9 cellular contexts compared by ENCODE assay signal in genomic region chr16:68022278-68022727, GRCh38. TPM values are rescaled to one million over a fixed set of nuclear protein-coding genes. Genes with fewer than 3 reads are reported as not detected.
DNase-seq lines count a peak whose midpoint lies in the region; ATAC-seq and TF ChIP-seq lines count a peak whose summit lies in the region.
"Had no signal": no experiment of that assay in that cellular context is flagged by ENCODE, and none has a peak within 500 bp of the region (broad histone marks: within the 10 kb centered on the region; RNA-seq: fewer than 3 reads in every experiment).

No MANE protein-coding gene starts in this region.

- no peak overlapping the region for H2BK15ac ChIP-seq in mesenchymal stem cell (ENCODE audit: low read depth, poor library complexity, severe bottlenecking)

- H3K4me1 ChIP-seq in mesenchymal stem cell (ENCODE audit: control insufficient read depth, insufficient read depth, low read depth, low read length) = peaks cover 11% of the 10 kb centered on the region
- peaks cover 3% of the 10 kb centered on the region in 2 donors for H3K4me1 ChIP-seq in uterus

- peak overlapping the region; percentile 98 for H3K9ac ChIP-seq in mesenchymal stem cell (ENCODE audit: low read length)

- H3K27ac ChIP-seq in mesenchymal stem cell (ENCODE audit: low read length, poor library complexity, severe bottlenecking) (no peak overlapping the region), uterus (peak overlapping the region; percentile 82 to 83)

- peak overlapping the region; percentile 67 for H3K4me2 ChIP-seq in mesenchymal stem cell (ENCODE audit: low read length, poor library complexity, severe bottlenecking)

- H3K4me1 Mint-ChIP-seq in MCF 10A (ENCODE audit: insufficient read depth, unreplicated experiment) = peaks cover 5% of the 10 kb centered on the region

- no peak overlapping the region for H2BK12ac ChIP-seq in mesenchymal stem cell (ENCODE audit: low read length in 2 of 2)

- peak overlapping the region in 1 of 2 experiments; percentile 39 for H3K14ac ChIP-seq in mesenchymal stem cell (ENCODE audit: low read length in 2 of 2)

- H3K9me3 Mint-ChIP-seq in MCF 10A (ENCODE audit: unreplicated experiment) = no peaks in the 10 kb centered on the region

- H3K27me3 ChIP-seq in mesenchymal stem cell (ENCODE audit: control insufficient read depth in 1 of 2, insufficient read depth in 1 of 2, low read length in 2 of 2) = no peaks in the 10 kb centered on the region
- H3K27me3 ChIP-seq in uterus = no peaks in the 10 kb centered on the region

- H3K4me3 ChIP-seq in GM12875 (ENCODE audit: low read depth, low read length) (peak overlapping the region; percentile 60), mesenchymal stem cell (ENCODE audit: insufficient read depth in 1 of 2, low read depth in 1 of 2, low read length in 2 of 2) (peak overlapping the region; percentile 88 to 98), uterus (peak overlapping the region; percentile 66 to 69)

- peak overlapping the region; percentile 94 for H3K4me3 Mint-ChIP-seq in MCF 10A (ENCODE audit: unreplicated experiment)

- peak; percentile 11 for ATAC-seq in HG03571 (IDR thresholded peaks at IDR 0.05; ENCODE audit: unreplicated experiment)

- CTCF ChIA-PET in MCF 10A (lab: Yijun Ruan, JAX) = interaction anchor here (0.6 to 1.4 kb wide), 8 partner anchors 17 to 475 kb away, joined by 3 to 6 read pairs (median 3); no protein-coding TSS in a partner anchor

- no peak overlapping the region for H2AK5ac ChIP-seq in mesenchymal stem cell (ENCODE audit: low read length, severe bottlenecking)

- peak overlapping the region; percentile 72 to 90 for H3K4ac ChIP-seq in mesenchymal stem cell (ENCODE audit: low read depth in 1 of 2, low read length in 2 of 2)

- TF ChIP-seq CTCF in GM12875 (IDR thresholded peaks at IDR 0.05; ENCODE audit: borderline replicate concordance, insufficient read depth, low read depth, low read length) (no peak), MCF 10A (IDR thresholded peaks at IDR 0.05; ENCODE audit: unreplicated experiment) (no peak), uterus (IDR thresholded peaks at IDR 0.05) (no peak)

- no TSS peak for BruUV-seq in MCF 10A (replicated peaks; lab: Mats Ljungman, UMichigan)

- H3K36me3 ChIP-seq in mesenchymal stem cell (ENCODE audit: control insufficient read depth in 1 of 2, insufficient read depth in 2 of 2, low read depth in 1 of 2, low read length in 2 of 2) = peaks cover 3 to 24% of the 10 kb centered on the region in 2 experiments
- H3K36me3 ChIP-seq in uterus = no peaks in the 10 kb centered on the region

- intact Hi-C loops in MCF 10A (cut with micrococcal nuclease) (no loop called here), uterus (cut with DNase I; ENCODE audit: low total_unique reads) (no loop called here)

- H3K23ac ChIP-seq in mesenchymal stem cell (ENCODE audit: low read length in 2 of 2) = no peak overlapping the region

- DNase-seq in MCF 10A (ENCODE audit: unreplicated experiment) (no peak), mesenchymal stem cell (no peak), uterus (no peak), NCI-H510A treated with DMSO at 0.1 percent for 48 hours (lab: John Stamatoyannopoulos, UW) (no peak), kidney glomerular epithelial cell (lab: John Stamatoyannopoulos, UW) (no peak), EL (no peak)

- H2BK5ac ChIP-seq in mesenchymal stem cell (ENCODE audit: low read depth, low read length, poor library complexity, severe bottlenecking) = no peak overlapping the region

- POLR2A ChIA-PET in MCF 10A (lab: Yijun Ruan, JAX) = interaction anchor here (0.6 to 3.3 kb wide), 15 partner anchors 9 to 710 kb away, joined by 3 to 31 read pairs (median 5); partner anchors contain the start of genes CENPT, GFOD2, NUTF2 and PSMB10

- peak overlapping the region; percentile 96 for H3K27ac Mint-ChIP-seq in MCF 10A (ENCODE audit: low read depth, unreplicated experiment)

- H3K36me3 Mint-ChIP-seq in MCF 10A (ENCODE audit: insufficient read depth, unreplicated experiment) = peaks cover 19% of the 10 kb centered on the region

- peak overlapping the region; percentile 84 for H2AFZ ChIP-seq in mesenchymal stem cell (ENCODE audit: low read depth, low read length)

- H4K91ac ChIP-seq in mesenchymal stem cell (ENCODE audit: low read length) = no peak overlapping the region

- H3K9me3 ChIP-seq in mesenchymal stem cell (ENCODE audit: control insufficient read depth, low read length) (no peaks in the 10 kb centered on the region), uterus (no peaks in the 10 kb centered on the region)

- H4K8ac ChIP-seq in mesenchymal stem cell (ENCODE audit: low read length) = peak overlapping the region; percentile 98

- WGBS in mesenchymal stem cell = 17% methylated on average over 19 of the region's 19 CpGs

- H2BK120ac ChIP-seq in mesenchymal stem cell (ENCODE audit: low read depth, low read length) = no peak overlapping the region

- H3K27me3 Mint-ChIP-seq in MCF 10A (ENCODE audit: insufficient read depth, unreplicated experiment) = no peaks in the 10 kb centered on the region

- peak overlapping the region; percentile 11 to 74 for H3K18ac ChIP-seq in mesenchymal stem cell (ENCODE audit: low read depth in 1 of 2, low read length in 2 of 2)

- H3K79me1 ChIP-seq in mesenchymal stem cell (replicated peaks; ENCODE audit: low read length, poor library complexity, severe bottlenecking) = peaks cover 29% of the 10 kb centered on the region

- no peak for TF ChIP-seq POLR2A in uterus (IDR thresholded peaks at IDR 0.05)

RNA-seq across cellular contexts. Expression of gene DDX28, which starts 0.7 kb away (rescaled TPM):
- total RNA-seq in MCF 10A (2022) (9.3 and 11.7 TPM in 2 replicates), uterus (10 to 100 TPM in 2 of 4 donors, 1 to 10 TPM in 2; 2.9 to 14.1 (median 11.8) TPM)
- 4.4 TPM for polyA plus RNA-seq in mesenchymal stem cell (2013, experiment 1 of 2)
- 4.6 TPM for polyA plus RNA-seq in mesenchymal stem cell (2013, experiment 2 of 2)

RNA-seq across cellular contexts. Expression of gene DUS2, which starts 0.8 kb away (rescaled TPM):
- total RNA-seq in MCF 10A (2022) (24.2 and 26.4 TPM in 2 replicates), uterus (10 to 100 TPM in 1 of 4 donors, 1 to 10 TPM in 3; 2.0 to 18.4 (median 5.6) TPM)
- 5.1 TPM for polyA plus RNA-seq in mesenchymal stem cell (2013, experiment 1 of 2)
- 5.3 TPM for polyA plus RNA-seq in mesenchymal stem cell (2013, experiment 2 of 2)

RNA-seq across cellular contexts. Expression of gene DPEP2NB, which starts 6.6 kb away (rescaled TPM):
- total RNA-seq in MCF 10A (2022) = not detected in 2 replicates
- polyA plus RNA-seq in mesenchymal stem cell (2013, experiment 1 of 2) = not detected
- not detected for polyA plus RNA-seq in mesenchymal stem cell (2013, experiment 2 of 2)
- not detected for total RNA-seq in uterus
- total RNA-seq: M059J had no signal

RNA-seq across cellular contexts. Expression of gene DPEP2, which starts 23.0 kb away (rescaled TPM):
- total RNA-seq in MCF 10A (2022) (not detected in 2 replicates), uterus (1 to 10 TPM in 1 of 4 donors, under 1 TPM in 2, not detected in 1; 0.77 to 2.3 (median 0.83) TPM)
- 0.35 TPM for polyA plus RNA-seq in mesenchymal stem cell (2013, experiment 1 of 2)
- polyA plus RNA-seq in mesenchymal stem cell (2013, experiment 2 of 2) = 0.19 TPM
- total RNA-seq: M059J had no signal

RNA-seq across cellular contexts. Expression of gene DPEP3, which starts 42.0 kb away (rescaled TPM):
- not detected in 2 replicates for total RNA-seq in MCF 10A (2022)
- polyA plus RNA-seq in mesenchymal stem cell (2013, experiment 1 of 2) = not detected
- not detected for polyA plus RNA-seq in mesenchymal stem cell (2013, experiment 2 of 2)
- under 1 TPM in 1 of 4 donors, not detected in 3; 0.14 TPM for total RNA-seq in uterus
- total RNA-seq: M059J had no signal
